ENCODE assay signal across 27 cellular contexts in genomic region chr4:145716661-145717200, GRCh38. TPM values are rescaled to one million over a fixed set of nuclear protein-coding genes. Genes with fewer than 3 reads are reported as not detected.
"Had no signal": no experiment of that assay in that cellular context is flagged by ENCODE, and none has a peak within 500 bp of the region (broad histone marks: within the 10 kb centered on the region; RNA-seq: fewer than 3 reads in every experiment).

No MANE protein-coding gene starts in this region.

- ATAC-seq: activated naive CD4-positive, alpha-beta T cell treated with anti-CD3 and anti-CD28 coated beads, Interleukin-2, amount 50 U/mL, for 72 hours; left lobe of liver; naive thymus-derived CD4-positive, alpha-beta T cell; right cardiac atrium had no signal

- H3K36me3 ChIP-seq: adrenal gland, cardiac muscle cell, ovary, tibial nerve, WERI-Rb-1 had no signal

- H3K27ac Mint-ChIP-seq: activated naive CD4-positive, alpha-beta T cell treated with anti-CD3 and anti-CD28 coated beads, Interleukin-2, amount 50 U/mL, for 72 hours; dendritic cell treated with granulocyte-macrophage colony-stimulating factor and Interleukin-4, amounts not matched to agents 40 ng/mL and 50 ng/mL, for 4 days; naive thymus-derived CD4-positive, alpha-beta T cell; stimulated activated naive CD8-positive, alpha-beta T cell treated with anti-CD3 and anti-CD28 coated beads, Interleukin-15, Interleukin-2, amounts not matched to agents 100 ng/mL and 50 ng/mL, for 24 hours had no signal

- H3K4me3 Mint-ChIP-seq: dendritic cell treated with granulocyte-macrophage colony-stimulating factor and Interleukin-4, amounts not matched to agents 40 ng/mL and 50 ng/mL, for 4 days; naive thymus-derived CD4-positive, alpha-beta T cell; stimulated activated naive CD8-positive, alpha-beta T cell treated with anti-CD3 and anti-CD28 coated beads, Interleukin-15, Interleukin-2, amounts not matched to agents 100 ng/mL and 50 ng/mL, for 24 hours had no signal

- FAIRE-seq: endothelial cell of umbilical vein, small intestine had no signal

- DNase-seq: activated CD4-positive, alpha-beta T cell treated with anti-CD3 and anti-CD28 coated beads for 1 hour; activated CD4-positive, alpha-beta T cell treated with anti-CD3 and anti-CD28 coated beads, Interleukin-2, amount 50 U/mL, for 4 hours; activated gamma-delta T cell; adrenal gland; effector CD8-positive, alpha-beta T cell; hypothalamus; islet precursor cell; naive thymus-derived CD4-positive, alpha-beta T cell; ovary; right cardiac atrium; small intestine; stimulated activated CD4-positive, alpha-beta T cell treated with anti-CD3 and anti-CD28 coated beads, Interleukin-15, amount 100 ng/mL, for 24 hours; stimulated activated CD4-positive, alpha-beta T cell treated with anti-CD3 and anti-CD28 coated beads, Interleukin-2, amount 100 ng/mL, for 48 hours; SW 1271; T-helper 2 cell; WERI-Rb-1 had no signal

- H3K27ac ChIP-seq: adrenal gland, cardiac muscle cell, ovary, psoas muscle, tibial nerve, WERI-Rb-1 had no signal

- H3K9me3 ChIP-seq: adrenal gland, ovary had no signal

- H3K4me3 ChIP-seq: adrenal gland, cardiac muscle cell, ovary, psoas muscle, tibial nerve had no signal

- H3K4me1 ChIP-seq: adrenal gland, tibial nerve had no signal

- H3K27me3 ChIP-seq: adrenal gland, cardiac muscle cell, ovary, tibial nerve had no signal

RNA-seq across cellular contexts. Expression of gene C4orf51, which starts 36.8 kb away (rescaled TPM):
- total RNA-seq: activated CD8-positive, alpha-beta memory T cell treated with anti-CD3 and anti-CD28 coated beads for 36 hours; activated naive CD4-positive, alpha-beta T cell treated with anti-CD3 and anti-CD28 coated beads, Interleukin-2, amount 50 U/mL, for 72 hours; adrenal gland; cardiac muscle cell; chondrocyte; endothelial cell of umbilical vein; left lobe of liver; mononuclear cell; naive thymus-derived CD4-positive, alpha-beta T cell; ovary; psoas muscle; right cardiac atrium; tibial nerve had no signal
- polyA plus RNA-seq: adrenal gland; cardiac muscle cell; endothelial cell of umbilical vein; naive thymus-derived CD4-positive, alpha-beta T cell; ovary; psoas muscle; right cardiac atrium; small intestine had no signal
